Comparison of ENCODE assay signal across 13 cellular contexts in genomic region chr9:109560470-109561132, GRCh38.
DNase-seq lines count a peak whose midpoint lies in the region; ATAC-seq and TF ChIP-seq lines count a peak whose summit lies in the region.
"Had no signal": no experiment of that assay in that cellular context is flagged by ENCODE, and none has a peak within 500 bp of the region (broad histone marks: within the 10 kb centered on the region; RNA-seq: fewer than 3 reads in every experiment).

No MANE protein-coding gene starts in this region.

- ATAC-seq in Panc1 = no peak

- peak overlapping the region; percentile 23 to 68 (median 36) for H3K9ac ChIP-seq in skeletal muscle tissue (ENCODE audit: low read depth in 1 of 3, low read length in 3 of 3)

- in situ Hi-C loops in Panc1 (cut with HindIII; ENCODE audit: low pct_unique_long_range_greater_than_20kb, low sequenced_read_pairs) = no loop called here

- CTCF ChIA-PET in Panc1 (lab: Charles Lee) = no interaction called here

- H3K27me3 ChIP-seq in Panc1 (ENCODE audit: control insufficient read depth, insufficient read depth, low read length) = no peaks in the 10 kb centered on the region
- no peaks in the 10 kb centered on the region for H3K27me3 ChIP-seq in skeletal muscle tissue (ENCODE audit: control insufficient read depth in 3 of 3, insufficient read depth in 3 of 3, low read length in 3 of 3)
- H3K27me3 ChIP-seq: suprapubic skin had no signal

- POLR2A ChIA-PET in Panc1 (lab: Charles Lee) = no interaction called here

- H3K9me3 ChIP-seq in Panc1 (ENCODE audit: control insufficient read depth, insufficient read depth, low read depth, low read length) (no peaks in the 10 kb centered on the region), skeletal muscle tissue (ENCODE audit: control insufficient read depth in 3 of 3, low read length in 3 of 3) (no peaks in the 10 kb centered on the region)
- H3K9me3 ChIP-seq: suprapubic skin had no signal

- no TSS peak for BruUV-seq in Panc1 (replicated peaks; lab: Mats Ljungman, UMichigan)

- H3K4me3 ChIP-seq in Panc1 (ENCODE audit: low read depth in 2 of 2, low read length in 2 of 2) = no peak overlapping the region
- peak overlapping the region in 2 of 3 donors; percentile 41 to 46 for H3K4me3 ChIP-seq in skeletal muscle tissue (ENCODE audit: low read length in 3 of 3)
- H3K4me3 ChIP-seq: SK-N-MC, suprapubic skin had no signal

- 0 out of 2 replicates have a peak, but pooled peaks have one; percentile 12 for TF ChIP-seq CTCF in Panc1 (IDR thresholded peaks at IDR 0.05)

- no peak overlapping the region for H3K27ac ChIP-seq in Panc1 (ENCODE audit: low read length)
- peak overlapping the region; percentile 75 for H3K27ac ChIP-seq in skeletal muscle tissue (ENCODE audit: low read depth, low read length)
- H3K27ac ChIP-seq: SK-N-MC, suprapubic skin had no signal

- DNase-seq in DMS 273 (lab: John Stamatoyannopoulos, UW; ENCODE audit: unreplicated experiment) = peak; percentile 28
- no peak for DNase-seq in DMS 273 treated with DMSO at 0.1 percent for 48 hours (lab: John Stamatoyannopoulos, UW)
- DNase-seq in Panc1 (ENCODE audit: low read depth, low spot score) = no peak
- DNase-seq in globus pallidus (ENCODE audit: low spot score) = peak; percentile 6
- no peak for DNase-seq in GM19240 (ENCODE audit: insufficient read length, low spot score)
- no peak for DNase-seq in NCI-H2107 (lab: John Stamatoyannopoulos, UW)
- DNase-seq in COLO829 (ENCODE audit: low spot score) = no peak
- DNase-seq: 8988T, immature natural killer cell, NCI-H510A had no signal

- no peaks in the 10 kb centered on the region for H3K36me3 ChIP-seq in Panc1 (ENCODE audit: control insufficient read depth, insufficient read depth, low read length)
- H3K36me3 ChIP-seq in skeletal muscle tissue (ENCODE audit: control insufficient read depth in 3 of 3, insufficient read depth in 3 of 3, low read length in 3 of 3) = no peaks in the 10 kb centered on the region
- H3K36me3 ChIP-seq: suprapubic skin had no signal

- H3K4me1 ChIP-seq in Panc1 (ENCODE audit: control insufficient read depth, insufficient read depth, low read length) (no peaks in the 10 kb centered on the region), skeletal muscle tissue (ENCODE audit: control insufficient read depth in 3 of 3, insufficient read depth in 3 of 3, low read length in 3 of 3) (peaks cover 8 to 26% (median 16%) of the 10 kb centered on the region in 3 donors)

- intact Hi-C loops in Panc1 (cut with micrococcal nuclease; ENCODE audit: unreplicated experiment) = no loop called here

Comparison
In these comparisons a context has a peak if more than half of its experiments do, and no peak if none do; other contexts are left out.
1. DNase-seq: peak in DMS 273 (single experiment) and globus pallidus (single experiment); none in DMS 273 treated with DMSO at 0.1 percent for 48 hours (single experiment), Panc1 (single experiment), GM19240 (single experiment), NCI-H2107 (single experiment) and COLO829 (single experiment).
2. H3K4me3 ChIP-seq: peak in skeletal muscle tissue (2 of 3); none in Panc1 (0 of 2).